17 cellular contexts compared by ENCODE assay signal in genomic region chr10:46298346-46299266, GRCh38. TPM values are rescaled to one million over a fixed set of nuclear protein-coding genes. Genes with fewer than 3 reads are reported as not detected.
DNase-seq lines count a peak whose midpoint lies in the region; ATAC-seq, FAIRE-seq and TF ChIP-seq lines count a peak whose summit lies in the region.
"Had no signal": no experiment of that assay in that cellular context is flagged by ENCODE, and none has a peak within 500 bp of the region (broad histone marks: within the 10 kb centered on the region; RNA-seq: fewer than 3 reads in every experiment).

No MANE protein-coding gene starts in this region.

- RAD21 ChIA-PET in GM12878 (lab: Charles Lee; ENCODE audit: unreplicated experiment): no interaction called here

- H3K27me3 ChIP-seq in GM12878 (replicated peaks in 1 of 2; ENCODE audit: control insufficient read depth in 2 of 2, insufficient read depth in 2 of 2, low read length in 1 of 2): no peaks in the 10 kb centered on the region; a peak in 1 of 4 replicates
- H3K27me3 ChIP-seq: dorsolateral prefrontal cortex had no signal

- H3K9me3 ChIP-seq in GM12878 (replicated peaks; ENCODE audit: control insufficient read depth, insufficient read depth, low read length): no peaks in the 10 kb centered on the region

- CTCF ChIA-PET in GM12878 (lab: Yijun Ruan, JAX): interaction anchor here (1.1 kb wide), 1 partner anchor 19 kb away, joined by 3 read pairs; no protein-coding TSS in a partner anchor

- peaks cover 7% of the 10 kb centered on the region for H3K4me1 ChIP-seq in GM12878 (ENCODE audit: control insufficient read depth, insufficient read depth, low read length)

- POLR2A ChIA-PET in GM12878 (lab: Charles Lee): no interaction called here

- H3K27ac Mint-ChIP-seq in stimulated activated naive B cell treated with anti-CD40 and anti-IgM and Interleukin-4, amounts not matched to agents 10 μg/mL and 1 μg/mL and 100 μg/mL, for 72 hours: peak overlapping the region; percentile 20
- no peak overlapping the region for H3K27ac Mint-ChIP-seq in natural killer cell
- H3K27ac Mint-ChIP-seq: immature natural killer cell, progenitor cell of endocrine pancreas had no signal

- TF ChIP-seq EP300 in GM12878 (IDR thresholded peaks at IDR 0.05; ENCODE audit: borderline replicate concordance in 1 of 2, control insufficient read depth in 1 of 2, low read depth in 2 of 2, low read length in 2 of 2): no peak

- H3K36me3 Mint-ChIP-seq in stimulated activated naive B cell treated with anti-CD40 and anti-IgM and Interleukin-4, amounts not matched to agents 10 μg/mL and 1 μg/mL and 100 μg/mL, for 72 hours: no peaks in the 10 kb centered on the region
- H3K36me3 Mint-ChIP-seq in natural killer cell: no peaks in the 10 kb centered on the region
- H3K36me3 Mint-ChIP-seq: immature natural killer cell had no signal

- no peaks in the 10 kb centered on the region for H3K9me3 Mint-ChIP-seq in stimulated activated naive B cell treated with anti-CD40 and anti-IgM and Interleukin-4, amounts not matched to agents 10 μg/mL and 1 μg/mL and 100 μg/mL, for 72 hours
- no peaks in the 10 kb centered on the region for H3K9me3 Mint-ChIP-seq in natural killer cell
- H3K9me3 Mint-ChIP-seq: immature natural killer cell had no signal

- no peaks in the 10 kb centered on the region for H3K79me2 ChIP-seq in GM12878 (ENCODE audit: control insufficient read depth, insufficient read depth, low read length)

- DNase-seq in activated naive CD4-positive, alpha-beta T cell treated with Interleukin-2 at 50 U/mL for 16 hours: peak; percentile 1
- DNase-seq in activated naive CD4-positive, alpha-beta T cell (lab: John Stamatoyannopoulos, UW): no peak
- DNase-seq in NB4 (ENCODE audit: low read depth): peak; percentile 92
- no peak for DNase-seq in GM12878 (ENCODE audit: low read depth, low spot score)
- DNase-seq in stimulated activated naive B cell treated with anti-CD40 and anti-IgM and Interleukin-4, amounts not matched to agents 10 μg/mL and 1 μg/mL and 100 μg/mL, for 72 hours: no peak
- no peak for DNase-seq in natural killer cell
- DNase-seq in glomerular visceral epithelial cell (ENCODE audit: extremely low spot score): no peak
- DNase-seq in ecto neural progenitor cell (ENCODE audit: low spot score): no peak
- DNase-seq: DMS79, GM23248, immature natural killer cell, midbrain, PC-9, T-helper 9 cell had no signal

- no peak for TF ChIP-seq RAD21 in GM12878 (IDR thresholded peaks at IDR 0.05; ENCODE audit: insufficient read depth, low read depth, low read length)

- in situ Hi-C loops in GM12878 (cut with MboI): no loop called here

- no peak overlapping the region for H3K27ac ChIP-seq in GM12878 (ENCODE audit: control insufficient read depth, insufficient read depth)
- H3K27ac ChIP-seq: dorsolateral prefrontal cortex, GM23248, PC-9 had no signal

- H3K4me3 ChIP-seq in NB4 (ENCODE audit: low read depth, low read length): no peak overlapping the region
- no peak overlapping the region for H3K4me3 ChIP-seq in GM12878
- H3K4me3 ChIP-seq: dorsolateral prefrontal cortex, GM23248, PC-9 had no signal

- no peaks in the 10 kb centered on the region for H3K27me3 Mint-ChIP-seq in stimulated activated naive B cell treated with anti-CD40 and anti-IgM and Interleukin-4, amounts not matched to agents 10 μg/mL and 1 μg/mL and 100 μg/mL, for 72 hours
- H3K27me3 Mint-ChIP-seq in natural killer cell (ENCODE audit: low read depth in 2 of 2): peaks cover 0 to 6% of the 10 kb centered on the region in 2 donors

- no peak overlapping the region for H3K9ac ChIP-seq in GM12878 (ENCODE audit: control insufficient read depth, insufficient read depth, low read length)
- H3K9ac ChIP-seq: GM23248 had no signal

- H3K4me2 ChIP-seq in GM12878 (ENCODE audit: control insufficient read depth, insufficient read depth): no peak overlapping the region
- H3K4me2 ChIP-seq: PC-9 had no signal

- intact Hi-C loops in GM12878 (cut with micrococcal nuclease; ENCODE audit: unreplicated experiment) (no loop called here), natural killer cell (cut with micrococcal nuclease) (no loop called here)

- 31% methylated on average over 8 of the region's 8 CpGs for WGBS in GM12878 (ENCODE audit: insufficient coverage, insufficient replicate concordance, low lambda C conversion rate, missing lambda C conversion rate)

- H3K36me3 ChIP-seq in GM12878 (ENCODE audit: control insufficient read depth in 2 of 2, insufficient read depth in 2 of 2, low read length in 1 of 2): no peaks in the 10 kb centered on the region

- TF ChIP-seq POLR2A in NB4 (IDR thresholded peaks at IDR 0.05; ENCODE audit: extremely low read depth, insufficient read length) (no peak), GM12878 (IDR thresholded peaks at IDR 0.05; ENCODE audit: low read depth, low read length) (no peak)

- no peak for FAIRE-seq in GM12878 (lab: Jason Lieb, UNC)

- peaks cover 23 to 33% of the 10 kb centered on the region in 2 donors for H3K4me1 Mint-ChIP-seq in stimulated activated naive B cell treated with anti-CD40 and anti-IgM and Interleukin-4, amounts not matched to agents 10 μg/mL and 1 μg/mL and 100 μg/mL, for 72 hours
- peaks cover 0 to 10% of the 10 kb centered on the region in 2 donors for H3K4me1 Mint-ChIP-seq in natural killer cell

- BruUV-seq in GM12878 (replicated peaks; lab: Mats Ljungman, UMichigan): no TSS peak

- SMC1A ChIA-PET in GM12878 (lab: Charles Lee; ENCODE audit: uncharacterized antibody, unreplicated experiment): interaction anchor here (0.9 kb wide), 1 partner anchor 29 kb away, joined by 3 read pairs; no protein-coding TSS in a partner anchor

- TF ChIP-seq CTCF in NB4 (IDR thresholded peaks at IDR 0.05; ENCODE audit: low read depth, low read length): no peak
- TF ChIP-seq CTCF in GM12878 (IDR thresholded peaks at IDR 0.05 in 2 of 3, conservative IDR thresholded peaks at IDR 0.05 in 1 of 3; ENCODE audit: control insufficient read depth in 2 of 3, extremely low read depth in 1 of 3, insufficient read depth in 1 of 3, low read depth in 3 of 3, low read length in 3 of 3): no peak
- TF ChIP-seq CTCF in natural killer cell (IDR thresholded peaks at IDR 0.05): no peak

- ATAC-seq in GM12878 (peak; percentile 12; the same call in 1 of the 3 replicates), natural killer cell (no peak)
- ATAC-seq in stimulated activated naive B cell treated with anti-CD40 and anti-IgM and Interleukin-4, amounts not matched to agents 10 μg/mL and 1 μg/mL and 100 μg/mL, for 72 hours (replicated peaks): peak; percentile 43 to 49

- peak overlapping the region in 1 of 2 donors; percentile 1 for H3K4me3 Mint-ChIP-seq in stimulated activated naive B cell treated with anti-CD40 and anti-IgM and Interleukin-4, amounts not matched to agents 10 μg/mL and 1 μg/mL and 100 μg/mL, for 72 hours
- no peak overlapping the region for H3K4me3 Mint-ChIP-seq in natural killer cell
- H3K4me3 Mint-ChIP-seq: immature natural killer cell had no signal

- H4K20me1 ChIP-seq in GM12878 (ENCODE audit: control insufficient read depth, insufficient read depth): no peaks in the 10 kb centered on the region

- H2AFZ ChIP-seq in GM12878 (ENCODE audit: control insufficient read depth, low read depth, low read length): no peak overlapping the region
- H2AFZ ChIP-seq: GM23248, PC-9 had no signal

TF ChIP-seq in GM12878, 131 proteins besides CTCF, POLR2A, EP300 and RAD21:
- peak; percentile 51; the same call in 1 of the 2 replicates for TF ChIP-seq HDGF (IDR thresholded peaks at IDR 0.05)
- 0 out of 2 replicates have a peak, but pooled peaks have one; percentile 30 for TF ChIP-seq IKZF1 (conservative IDR thresholded peaks at IDR 0.05)
- TF ChIP-seq FOXM1 (IDR thresholded peaks at IDR 0.05; ENCODE audit: low read depth, low read length): no peak
- TF ChIP-seq EED (IDR thresholded peaks at IDR 0.05; ENCODE audit: low read depth): 0 out of 2 replicates have a peak, but pooled peaks have one; percentile 30

RNA-seq across cellular contexts. Expression of gene ANTXRL, which starts 11.8 kb away (rescaled TPM):
- total RNA-seq in GM12878 (2013; cell fraction: nucleolus; rRNA removed): not detected in 2 replicates
- total RNA-seq in GM12878 (2014; rRNA removed): not detected in 2 replicates
- total RNA-seq in GM12878 (2014; rRNA removed; fragmentation: Illumina TruSeq; extraction: Trizol): not detected in 2 replicates
- total RNA-seq in GM12878 (2021): not detected in 2 replicates
- not detected for polyA plus RNA-seq in GM12878 (2011; ENCODE audit: low read depth)
- polyA plus RNA-seq in GM12878 (2011; rRNA removed): not detected in 2 replicates
- not detected in 2 replicates for polyA plus RNA-seq in GM12878 (2011; cell fraction: cytosol; rRNA removed)
- polyA plus RNA-seq in GM12878 (2011; cell fraction: nucleus; rRNA removed): 0.13 TPM in 1 of 2 replicates, not detected in the other
- polyA plus RNA-seq in GM12878 (2012): not detected in 2 replicates
- polyA plus RNA-seq in GM12878 (2014; fragmentation: Illumina TruSeq; extraction: Trizol): not detected in 2 replicates
- not detected for polyA plus RNA-seq in GM12878 (2014; fragmentation: Nextera tagmentation; extraction: Ambion mirVana)
- not detected in 2 replicates for polyA plus RNA-seq in GM12878 (2014; rRNA removed)
- not detected for polyA plus RNA-seq in GM12878 (2016; fragmentation: Nextera tagmentation; extraction: Ambion mirVana)
- polyA minus RNA-seq in GM12878 (2011; rRNA and poly(A)+ RNA removed): not detected in 2 replicates
- not detected in 2 replicates for polyA minus RNA-seq in GM12878 (2011; cell fraction: cytosol; rRNA and poly(A)+ RNA removed)
- not detected in 2 replicates for polyA minus RNA-seq in GM12878 (2011; cell fraction: nucleus; rRNA and poly(A)+ RNA removed)
- not detected for total RNA-seq in natural killer cell
- total RNA-seq: GM23248, progenitor cell of endocrine pancreas, urinary bladder had no signal
- polyA plus RNA-seq: GM23248, immature natural killer cell had no signal

Comparison
In these comparisons a context has a peak if more than half of its experiments do, and no peak if none do; other contexts are left out.
1. DNase-seq: peak in activated naive CD4-positive, alpha-beta T cell treated with Interleukin-2 at 50 U/mL for 16 hours (single experiment) and NB4 (single experiment); none in activated naive CD4-positive, alpha-beta T cell (0 of 4), GM12878 (single experiment), stimulated activated naive B cell treated with anti-CD40 and anti-IgM and Interleukin-4, amounts not matched to agents 10 μg/mL and 1 μg/mL and 100 μg/mL, for 72 hours (single experiment), natural killer cell (single experiment), glomerular visceral epithelial cell (single experiment) and ecto neural progenitor cell (single experiment).
2. ATAC-seq: peak in GM12878 (single experiment) and stimulated activated naive B cell treated with anti-CD40 and anti-IgM and Interleukin-4, amounts not matched to agents 10 μg/mL and 1 μg/mL and 100 μg/mL, for 72 hours (2 of 2); none in natural killer cell (0 of 3).